In genomic region chr16:85383836-85384825, GRCh38 we compare ENCODE assay signal across 2 cellular contexts.
TF ChIP-seq lines count a peak whose summit lies in the region.

No MANE protein-coding gene starts in this region.

TF ChIP-seq in HCT116, 20 proteins besides CTCF, POLR2A, EP300 and RAD21 (continued from another document):
- TF ChIP-seq ELF1 (IDR thresholded peaks at IDR 0.05; ENCODE audit: borderline replicate concordance, low read depth) (no peak), CBX3 (IDR thresholded peaks at IDR 0.05; ENCODE audit: low read depth) (no peak)
TF ChIP-seq in HCT116: peak in this region for 0.

TF ChIP-seq in K562, 482 proteins besides CTCF, POLR2A, EP300 and RAD21 (continued from another document and continues in another):
- TF ChIP-seq CGGBP1 (CRISPR knock-in tag; IDR thresholded peaks at IDR 0.05): no peak
- TF ChIP-seq ZNF445 (CRISPR knock-in tag; IDR thresholded peaks at IDR 0.05; ENCODE audit: low read depth): no peak
- no peak for TF ChIP-seq HCFC1 (IDR thresholded peaks at IDR 0.05; ENCODE audit: low read depth, low read length)
- TF ChIP-seq ATF7 (IDR thresholded peaks at IDR 0.05): no peak
- TF ChIP-seq, protein P1, sequence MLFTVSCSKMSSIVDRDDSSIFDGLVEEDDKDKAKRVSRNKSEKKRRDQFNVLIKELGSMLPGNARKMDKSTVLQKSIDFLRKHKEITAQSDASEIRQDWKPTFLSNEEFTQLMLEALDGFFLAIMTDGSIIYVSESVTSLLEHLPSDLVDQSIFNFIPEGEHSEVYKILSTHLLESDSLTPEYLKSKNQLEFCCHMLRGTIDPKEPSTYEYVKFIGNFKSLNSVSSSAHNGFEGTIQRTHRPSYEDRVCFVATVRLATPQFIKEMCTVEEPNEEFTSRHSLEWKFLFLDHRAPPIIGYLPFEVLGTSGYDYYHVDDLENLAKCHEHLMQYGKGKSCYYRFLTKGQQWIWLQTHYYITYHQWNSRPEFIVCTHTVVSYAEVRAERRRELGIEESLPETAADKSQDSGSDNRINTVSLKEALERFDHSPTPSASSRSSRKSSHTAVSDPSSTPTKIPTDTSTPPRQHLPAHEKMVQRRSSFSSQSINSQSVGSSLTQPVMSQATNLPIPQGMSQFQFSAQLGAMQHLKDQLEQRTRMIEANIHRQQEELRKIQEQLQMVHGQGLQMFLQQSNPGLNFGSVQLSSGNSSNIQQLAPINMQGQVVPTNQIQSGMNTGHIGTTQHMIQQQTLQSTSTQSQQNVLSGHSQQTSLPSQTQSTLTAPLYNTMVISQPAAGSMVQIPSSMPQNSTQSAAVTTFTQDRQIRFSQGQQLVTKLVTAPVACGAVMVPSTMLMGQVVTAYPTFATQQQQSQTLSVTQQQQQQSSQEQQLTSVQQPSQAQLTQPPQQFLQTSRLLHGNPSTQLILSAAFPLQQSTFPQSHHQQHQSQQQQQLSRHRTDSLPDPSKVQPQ (CRISPR knock-in tag; IDR thresholded peaks at IDR 0.05; ENCODE audit: borderline replicate concordance): no peak
- TF ChIP-seq NR2C1 (IDR thresholded peaks at IDR 0.05): no peak
- TF ChIP-seq NR2C1 (tag; IDR thresholded peaks at IDR 0.05): no peak
- no peak for TF ChIP-seq RHOXF2B (CRISPR knock-in tag; conservative IDR thresholded peaks at IDR 0.05)
- TF ChIP-seq, protein P2, sequence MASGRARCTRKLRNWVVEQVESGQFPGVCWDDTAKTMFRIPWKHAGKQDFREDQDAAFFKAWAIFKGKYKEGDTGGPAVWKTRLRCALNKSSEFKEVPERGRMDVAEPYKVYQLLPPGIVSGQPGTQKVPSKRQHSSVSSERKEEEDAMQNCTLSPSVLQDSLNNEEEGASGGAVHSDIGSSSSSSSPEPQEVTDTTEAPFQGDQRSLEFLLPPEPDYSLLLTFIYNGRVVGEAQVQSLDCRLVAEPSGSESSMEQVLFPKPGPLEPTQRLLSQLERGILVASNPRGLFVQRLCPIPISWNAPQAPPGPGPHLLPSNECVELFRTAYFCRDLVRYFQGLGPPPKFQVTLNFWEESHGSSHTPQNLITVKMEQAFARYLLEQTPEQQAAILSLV (tag; IDR thresholded peaks at IDR 0.05): no peak
- TF ChIP-seq PHF21A (IDR thresholded peaks at IDR 0.05; ENCODE audit: borderline replicate concordance, low read depth): no peak
- TF ChIP-seq ZNF561 (CRISPR knock-in tag; conservative IDR thresholded peaks at IDR 0.05): no peak
- TF ChIP-seq RBM15 (IDR thresholded peaks at IDR 0.05; ENCODE audit: insufficient read depth, low read length): no peak
- TF ChIP-seq AFF4 (CRISPR knock-in tag; IDR thresholded peaks at IDR 0.05): no peak
- no peak for TF ChIP-seq CCNT2 (IDR thresholded peaks at IDR 0.05; ENCODE audit: borderline replicate concordance, extremely low read depth, insufficient read length, low read depth, low read length)
- TF ChIP-seq ETV1 (tag; conservative IDR thresholded peaks at IDR 0.05; ENCODE audit: low read depth): no peak
- TF ChIP-seq ZNF398 (CRISPR knock-in tag; IDR thresholded peaks at IDR 0.05): no peak
- TF ChIP-seq ZNF41 (CRISPR knock-in tag; conservative IDR thresholded peaks at IDR 0.05): no peak
- no peak for TF ChIP-seq TOE1 (IDR thresholded peaks at IDR 0.05; ENCODE audit: borderline replicate concordance)
- TF ChIP-seq TOE1 (CRISPR knock-in tag; IDR thresholded peaks at IDR 0.05; ENCODE audit: borderline replicate concordance, low read depth): no peak
- TF ChIP-seq ARNT (IDR thresholded peaks at IDR 0.05): no peak
- no peak for TF ChIP-seq TAF15 (IDR thresholded peaks at IDR 0.05; ENCODE audit: low read depth, low read length)
- no peak for TF ChIP-seq REST (CRISPR knock-in tag; IDR thresholded peaks at IDR 0.05; ENCODE audit: low read depth)
- TF ChIP-seq, protein P3, sequence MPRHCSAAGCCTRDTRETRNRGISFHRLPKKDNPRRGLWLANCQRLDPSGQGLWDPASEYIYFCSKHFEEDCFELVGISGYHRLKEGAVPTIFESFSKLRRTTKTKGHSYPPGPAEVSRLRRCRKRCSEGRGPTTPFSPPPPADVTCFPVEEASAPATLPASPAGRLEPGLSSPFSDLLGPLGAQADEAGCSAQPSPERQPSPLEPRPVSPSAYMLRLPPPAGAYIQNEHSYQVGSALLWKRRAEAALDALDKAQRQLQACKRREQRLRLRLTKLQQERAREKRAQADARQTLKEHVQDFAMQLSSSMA (CRISPR knock-in tag; IDR thresholded peaks at IDR 0.05): no peak
- TF ChIP-seq IRF2 (CRISPR knock-in tag; IDR thresholded peaks at IDR 0.05): 0 out of 2 replicates have a peak, but pooled peaks have one; percentile 15
- TF ChIP-seq RBM22 (IDR thresholded peaks at IDR 0.05; ENCODE audit: low read depth, low read length, poor library complexity, severe bottlenecking): no peak
- TF ChIP-seq FOXA3 (CRISPR knock-in tag; conservative IDR thresholded peaks at IDR 0.05 in 1 of 2, IDR thresholded peaks at IDR 0.05 in 1 of 2): 0 out of 4 replicates have a peak, but pooled peaks of 1 of the 2 experiments have one; percentile 12
- TF ChIP-seq KDM1A (IDR thresholded peaks at IDR 0.05): peak; percentile 29 to 65; a peak in 1 of 4 replicates
- no peak for TF ChIP-seq MEIS2 (IDR thresholded peaks at IDR 0.05; ENCODE audit: partially characterized antibody)
- TF ChIP-seq ZNF644 (tag; IDR thresholded peaks at IDR 0.05; ENCODE audit: low read depth): no peak
- no peak for TF ChIP-seq CHD4 (IDR thresholded peaks at IDR 0.05; ENCODE audit: insufficient read depth, insufficient replicate concordance, low read depth, low read length, poor library complexity, severe bottlenecking)
- TF ChIP-seq ESRRA (IDR thresholded peaks at IDR 0.05; ENCODE audit: borderline replicate concordance, low read depth): no peak
- TF ChIP-seq ZNF384 (IDR thresholded peaks at IDR 0.05; ENCODE audit: low read depth, low read length): no peak
- no peak for TF ChIP-seq ADNP (tag; IDR thresholded peaks at IDR 0.05)
- peak; percentile 2; the same call in 1 of the 2 replicates for TF ChIP-seq ZBTB7A (IDR thresholded peaks at IDR 0.05; ENCODE audit: borderline replicate concordance, control insufficient read depth, low read depth, low read length)
- no peak for TF ChIP-seq ZFX (CRISPR knock-in tag; IDR thresholded peaks at IDR 0.05)
- TF ChIP-seq, protein P4, sequence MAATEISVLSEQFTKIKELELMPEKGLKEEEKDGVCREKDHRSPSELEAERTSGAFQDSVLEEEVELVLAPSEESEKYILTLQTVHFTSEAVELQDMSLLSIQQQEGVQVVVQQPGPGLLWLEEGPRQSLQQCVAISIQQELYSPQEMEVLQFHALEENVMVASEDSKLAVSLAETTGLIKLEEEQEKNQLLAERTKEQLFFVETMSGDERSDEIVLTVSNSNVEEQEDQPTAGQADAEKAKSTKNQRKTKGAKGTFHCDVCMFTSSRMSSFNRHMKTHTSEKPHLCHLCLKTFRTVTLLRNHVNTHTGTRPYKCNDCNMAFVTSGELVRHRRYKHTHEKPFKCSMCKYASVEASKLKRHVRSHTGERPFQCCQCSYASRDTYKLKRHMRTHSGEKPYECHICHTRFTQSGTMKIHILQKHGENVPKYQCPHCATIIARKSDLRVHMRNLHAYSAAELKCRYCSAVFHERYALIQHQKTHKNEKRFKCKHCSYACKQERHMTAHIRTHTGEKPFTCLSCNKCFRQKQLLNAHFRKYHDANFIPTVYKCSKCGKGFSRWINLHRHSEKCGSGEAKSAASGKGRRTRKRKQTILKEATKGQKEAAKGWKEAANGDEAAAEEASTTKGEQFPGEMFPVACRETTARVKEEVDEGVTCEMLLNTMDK (IDR thresholded peaks at IDR 0.05; ENCODE audit: borderline replicate concordance, insufficient read depth, low read depth, low read length, poor library complexity, severe bottlenecking): no peak
- no peak for TF ChIP-seq TCF7L2 (IDR thresholded peaks at IDR 0.05; ENCODE audit: low read depth, low read length)
- no peak for TF ChIP-seq RFX1 (IDR thresholded peaks at IDR 0.05)
- peak; percentile 79 for TF ChIP-seq ZFP36 (IDR thresholded peaks at IDR 0.05; ENCODE audit: low read depth, low read length, partially characterized antibody)
- TF ChIP-seq SOX6 (IDR thresholded peaks at IDR 0.05): no peak
- TF ChIP-seq, protein P5, sequence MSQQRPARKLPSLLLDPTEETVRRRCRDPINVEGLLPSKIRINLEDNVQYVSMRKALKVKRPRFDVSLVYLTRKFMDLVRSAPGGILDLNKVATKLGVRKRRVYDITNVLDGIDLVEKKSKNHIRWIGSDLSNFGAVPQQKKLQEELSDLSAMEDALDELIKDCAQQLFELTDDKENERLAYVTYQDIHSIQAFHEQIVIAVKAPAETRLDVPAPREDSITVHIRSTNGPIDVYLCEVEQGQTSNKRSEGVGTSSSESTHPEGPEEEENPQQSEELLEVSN (IDR thresholded peaks at IDR 0.05; ENCODE audit: borderline replicate concordance in 1 of 2, extremely low read depth in 1 of 2, insufficient read depth in 1 of 2, insufficient read length in 1 of 2, low read depth in 1 of 2, low read length in 1 of 2, poor library complexity in 1 of 2, severe bottlenecking in 1 of 2): peak; percentile 26 to 56
- no peak for TF ChIP-seq SFPQ (IDR thresholded peaks at IDR 0.05; ENCODE audit: low read depth, low read length)
- TF ChIP-seq LCOR (CRISPR knock-in tag; IDR thresholded peaks at IDR 0.05): no peak
- TF ChIP-seq ATF1 (CRISPR knock-in tag; IDR thresholded peaks at IDR 0.05): no peak
- no peak for TF ChIP-seq ATF1 (tag; IDR thresholded peaks at IDR 0.05)
